ENCODE assay signal across 12 cellular contexts in genomic region chr4:110637408-110638131, GRCh38. TPM values are rescaled to one million over a fixed set of nuclear protein-coding genes. Genes with fewer than 3 reads are reported as not detected.
DNase-seq lines count a peak whose midpoint lies in the region; ATAC-seq lines count a peak whose summit lies in the region.
"Had no signal": no experiment of that assay in that cellular context is flagged by ENCODE, and none has a peak within 500 bp of the region (broad histone marks: within the 10 kb centered on the region; RNA-seq: fewer than 3 reads in every experiment).

No MANE protein-coding gene starts in this region.

- peaks cover 4% of the 10 kb centered on the region for H3K9me3 Mint-ChIP-seq in T-helper 2 cell treated with Interferon-gamma antibody and Interleukin-4, amounts not matched to agents 5 μg/mL and 100 μg/mL, for 36 hours
- peaks cover 4% of the 10 kb centered on the region in 2 donors for H3K9me3 Mint-ChIP-seq in stimulated activated naive B cell treated with anti-CD40 and anti-IgM and Interleukin-4, amounts not matched to agents 10 μg/mL and 1 μg/mL and 100 μg/mL, for 72 hours
- peaks cover 0 to 45% (median 17%) of the 10 kb centered on the region in 9 donors for H3K9me3 Mint-ChIP-seq in naive thymus-derived CD8-positive, alpha-beta T cell

- POLR2A ChIA-PET in naive thymus-derived CD8-positive, alpha-beta T cell (lab: Charles Lee) = no interaction called here

- H3K27me3 Mint-ChIP-seq in T-helper 2 cell treated with Interferon-gamma antibody and Interleukin-4, amounts not matched to agents 5 μg/mL and 100 μg/mL, for 36 hours (ENCODE audit: low read depth) = peaks cover 92% of the 10 kb centered on the region
- peaks cover 71 to 80% of the 10 kb centered on the region in 2 donors for H3K27me3 Mint-ChIP-seq in stimulated activated naive B cell treated with anti-CD40 and anti-IgM and Interleukin-4, amounts not matched to agents 10 μg/mL and 1 μg/mL and 100 μg/mL, for 72 hours
- peaks cover 47 to 85% (median 76%) of the 10 kb centered on the region in 5 donors for H3K27me3 Mint-ChIP-seq in naive thymus-derived CD8-positive, alpha-beta T cell

- no peak overlapping the region for H3K27ac ChIP-seq in iPS-20b (ENCODE audit: low read length)
- H3K27ac ChIP-seq: adrenal gland, VCaP had no signal

- peak overlapping the region; percentile 47 for H3K27ac Mint-ChIP-seq in T-helper 2 cell treated with Interferon-gamma antibody and Interleukin-4, amounts not matched to agents 5 μg/mL and 100 μg/mL, for 36 hours
- H3K27ac Mint-ChIP-seq in stimulated activated naive B cell treated with anti-CD40 and anti-IgM and Interleukin-4, amounts not matched to agents 10 μg/mL and 1 μg/mL and 100 μg/mL, for 72 hours = peak overlapping the region; percentile 85
- peak overlapping the region in 2 of 10 donors; percentile 25 for H3K27ac Mint-ChIP-seq in naive thymus-derived CD8-positive, alpha-beta T cell
- H3K27ac Mint-ChIP-seq: stimulated activated naive CD8-positive, alpha-beta T cell treated with anti-CD3 and anti-CD28 coated beads, Interleukin-15, amount 100 ng/mL, for 72 hours had no signal

- peaks cover 2% of the 10 kb centered on the region for H3K9me3 ChIP-seq in adipocyte (ENCODE audit: control insufficient read depth, low read length)
- no peaks in the 10 kb centered on the region; the same call in 1 of the 2 replicates for H3K9me3 ChIP-seq in iPS-20b (ENCODE audit: insufficient read depth, low read depth, low read length)
- H3K9me3 ChIP-seq: adrenal gland had no signal

- peaks cover 3% of the 10 kb centered on the region for H3K36me3 Mint-ChIP-seq in T-helper 2 cell treated with Interferon-gamma antibody and Interleukin-4, amounts not matched to agents 5 μg/mL and 100 μg/mL, for 36 hours (ENCODE audit: low read depth)
- peaks cover 4 to 6% of the 10 kb centered on the region in 2 donors for H3K36me3 Mint-ChIP-seq in stimulated activated naive B cell treated with anti-CD40 and anti-IgM and Interleukin-4, amounts not matched to agents 10 μg/mL and 1 μg/mL and 100 μg/mL, for 72 hours
- peaks cover 4 to 45% (median 8%) of the 10 kb centered on the region in 3 donors for H3K36me3 Mint-ChIP-seq in naive thymus-derived CD8-positive, alpha-beta T cell

- H3K9ac ChIP-seq in adipocyte (ENCODE audit: low read length) (peak overlapping the region; percentile 81), iPS-20b (ENCODE audit: low read depth, low read length) (no peak overlapping the region)

- no peaks in the 10 kb centered on the region for H3K36me3 ChIP-seq in adipocyte (ENCODE audit: control insufficient read depth, insufficient read depth, low read length, severe bottlenecking)
- H3K36me3 ChIP-seq in iPS-20b (ENCODE audit: insufficient read depth, low read depth, low read length) = no peaks in the 10 kb centered on the region
- H3K36me3 ChIP-seq: adrenal gland had no signal

- H3K4me1 Mint-ChIP-seq in T-helper 2 cell treated with Interferon-gamma antibody and Interleukin-4, amounts not matched to agents 5 μg/mL and 100 μg/mL, for 36 hours (ENCODE audit: low read depth) = no peaks in the 10 kb centered on the region
- peaks cover 5 to 25% of the 10 kb centered on the region in 2 donors for H3K4me1 Mint-ChIP-seq in stimulated activated naive B cell treated with anti-CD40 and anti-IgM and Interleukin-4, amounts not matched to agents 10 μg/mL and 1 μg/mL and 100 μg/mL, for 72 hours
- peaks cover 0 to 9% (median 2%) of the 10 kb centered on the region in 4 donors for H3K4me1 Mint-ChIP-seq in naive thymus-derived CD8-positive, alpha-beta T cell

- no peak overlapping the region for H3K4me3 Mint-ChIP-seq in T-helper 2 cell treated with Interferon-gamma antibody and Interleukin-4, amounts not matched to agents 5 μg/mL and 100 μg/mL, for 36 hours
- peak overlapping the region in 1 of 2 donors; percentile 31 for H3K4me3 Mint-ChIP-seq in stimulated activated naive B cell treated with anti-CD40 and anti-IgM and Interleukin-4, amounts not matched to agents 10 μg/mL and 1 μg/mL and 100 μg/mL, for 72 hours
- no peak overlapping the region for H3K4me3 Mint-ChIP-seq in naive thymus-derived CD8-positive, alpha-beta T cell
- H3K4me3 Mint-ChIP-seq: stimulated activated naive CD8-positive, alpha-beta T cell treated with anti-CD3 and anti-CD28 coated beads, Interleukin-15, amount 100 ng/mL, for 72 hours had no signal

- H3K27me3 ChIP-seq in adipocyte (replicated peaks; ENCODE audit: control insufficient read depth, insufficient read depth, low read length) (peaks cover 42% of the 10 kb centered on the region), iPS-20b (ENCODE audit: insufficient read depth, low read length) (peaks cover 100% of the 10 kb centered on the region)

- DNase-seq in T-helper 2 cell treated with Interferon-gamma antibody and Interleukin-4, amounts not matched to agents 5 μg/mL and 100 μg/mL, for 36 hours (ENCODE audit: low spot score) = no peak
- DNase-seq in T-helper 2 cell = no peak
- DNase-seq in adipocyte (ENCODE audit: low read depth) = no peak
- DNase-seq in stimulated activated naive B cell treated with anti-CD40 and anti-IgM and Interleukin-4, amounts not matched to agents 10 μg/mL and 1 μg/mL and 100 μg/mL, for 72 hours = no peak
- DNase-seq in naive thymus-derived CD8-positive, alpha-beta T cell = no peak
- DNase-seq in NCI-H2196 treated with DMSO at 0.1 percent for 48 hours (lab: John Stamatoyannopoulos, UW; ENCODE audit: unreplicated experiment) = no peak
- DNase-seq: stimulated activated naive CD8-positive, alpha-beta T cell treated with anti-CD3 and anti-CD28 coated beads, Interleukin-15, amount 100 ng/mL, for 72 hours had no signal

- H3K4me3 ChIP-seq in adipocyte (ENCODE audit: low read length) (peak overlapping the region; percentile 89), iPS-20b (ENCODE audit: low read length) (peak overlapping the region; percentile 66)
- H3K4me3 ChIP-seq: adrenal gland, GM12878 had no signal

- no peak for ATAC-seq in stimulated activated naive B cell treated with anti-CD40 and anti-IgM and Interleukin-4, amounts not matched to agents 10 μg/mL and 1 μg/mL and 100 μg/mL, for 72 hours (replicated peaks)
- no peak for ATAC-seq in naive thymus-derived CD8-positive, alpha-beta T cell
- no peak for ATAC-seq in GM21529 (IDR thresholded peaks at IDR 0.05; ENCODE audit: unreplicated experiment)
- ATAC-seq: GM12878; stimulated activated naive CD8-positive, alpha-beta T cell treated with anti-CD3 and anti-CD28 coated beads, Interleukin-15, amount 100 ng/mL, for 72 hours had no signal

- H3K4me1 ChIP-seq in adipocyte (ENCODE audit: control insufficient read depth, insufficient read depth, low read length) (peaks cover 10% of the 10 kb centered on the region), iPS-20b (ENCODE audit: insufficient read depth, low read length) (peaks cover 30% of the 10 kb centered on the region)

RNA-seq across cellular contexts. Expression of gene PITX2, which starts 14.7 kb away (rescaled TPM):
- not detected for total RNA-seq in naive thymus-derived CD8-positive, alpha-beta T cell
- polyA plus RNA-seq in naive thymus-derived CD8-positive, alpha-beta T cell = not detected
- total RNA-seq: adrenal gland, GM12878 had no signal
- polyA plus RNA-seq: adrenal gland, GM12878 had no signal
